10 cellular contexts compared by ENCODE assay signal in genomic region chr10:69684020-69684980, GRCh38. TPM values are rescaled to one million over a fixed set of nuclear protein-coding genes. Genes with fewer than 3 reads are reported as not detected.
DNase-seq lines count a peak whose midpoint lies in the region; ATAC-seq and TF ChIP-seq lines count a peak whose summit lies in the region.
"Had no signal": no experiment of that assay in that cellular context is flagged by ENCODE, and none has a peak within 500 bp of the region (broad histone marks: within the 10 kb centered on the region; RNA-seq: fewer than 3 reads in every experiment).

No MANE protein-coding gene starts in this region.

- H3K27ac ChIP-seq in vagina, result peak overlapping the region; percentile 68

- no peak overlapping the region for H3K4me3 Mint-ChIP-seq in WTC11
- peak overlapping the region; percentile 43 to 66 (median 46) for H3K4me3 Mint-ChIP-seq in nephron
- H3K4me3 Mint-ChIP-seq: dendritic cell treated with granulocyte-macrophage colony-stimulating factor and Interleukin-4, amounts not matched to agents 40 ng/mL and 50 ng/mL, for 4 days; natural killer cell treated with Interleukin-12 subunit alpha and Interleukin-12 subunit beta and Interleukin-15 and Interleukin-18, amount 100 ng/mL, for 72 hours had no signal

- H3K9me3 Mint-ChIP-seq in WTC11 (peaks cover 4% of the 10 kb centered on the region; the same call in 1 of the 2 replicates), nephron (no peaks in the 10 kb centered on the region)
- H3K9me3 Mint-ChIP-seq: dendritic cell treated with granulocyte-macrophage colony-stimulating factor and Interleukin-4, amounts not matched to agents 40 ng/mL and 50 ng/mL, for 4 days; natural killer cell treated with Interleukin-12 subunit alpha and Interleukin-12 subunit beta and Interleukin-15 and Interleukin-18, amount 100 ng/mL, for 72 hours had no signal

- H3K4me1 Mint-ChIP-seq in WTC11 (peaks cover 21% of the 10 kb centered on the region), nephron (peaks cover 67% of the 10 kb centered on the region)

- H3K27me3 ChIP-seq in vagina, result no peaks in the 10 kb centered on the region

- H3K36me3 ChIP-seq in vagina, result no peaks in the 10 kb centered on the region

- TF ChIP-seq POLR2A in vagina (IDR thresholded peaks at IDR 0.05), result no peak

- H3K4me3 ChIP-seq in vagina, result no peak overlapping the region

- TF ChIP-seq CTCF in WTC11 (IDR thresholded peaks at IDR 0.05), result no peak
- no peak for TF ChIP-seq CTCF in nephron (IDR thresholded peaks at IDR 0.05; ENCODE audit: unreplicated experiment in 3 of 3)
- no peak for TF ChIP-seq CTCF in vagina (IDR thresholded peaks at IDR 0.05)

- CTCF ChIA-PET in WTC11 (lab: Charles Lee), result interaction anchor here (0.8 to 3.5 kb wide), 11 partner anchors 11 to 276 kb away, joined by 3 to 22 read pairs (median 4); no protein-coding TSS in a partner anchor

- peak; percentile 62 for ATAC-seq in WTC11
- ATAC-seq in GM21528 (IDR thresholded peaks at IDR 0.05; ENCODE audit: low FRiP score, unreplicated experiment), result no peak
- ATAC-seq: natural killer cell treated with Interleukin-12 subunit alpha and Interleukin-12 subunit beta and Interleukin-15 and Interleukin-18, amount 100 ng/mL, for 72 hours had no signal

- H3K27me3 Mint-ChIP-seq in WTC11 (ENCODE audit: low read depth) (peaks cover 6% of the 10 kb centered on the region), nephron (ENCODE audit: low read depth) (peaks cover 19% of the 10 kb centered on the region)

- DNase-seq in WTC11 (ENCODE audit: low spot score) (no peak), glomerular visceral epithelial cell (ENCODE audit: extremely low spot score) (peak; percentile 6), vagina (ENCODE audit: extremely low spot score in 2 of 2) (no peak), H4 (ENCODE audit: low spot score) (no peak), A172 (ENCODE audit: low spot score) (no peak)
- DNase-seq: NCI-H187 treated with DMSO at 0.1 percent for 48 hours had no signal

- H3K27ac Mint-ChIP-seq in WTC11 (no peak overlapping the region), nephron (peak overlapping the region; percentile 83 to 94 (median 94))
- H3K27ac Mint-ChIP-seq: dendritic cell treated with granulocyte-macrophage colony-stimulating factor and Interleukin-4, amounts not matched to agents 40 ng/mL and 50 ng/mL, for 4 days; natural killer cell treated with Interleukin-12 subunit alpha and Interleukin-12 subunit beta and Interleukin-15 and Interleukin-18, amount 100 ng/mL, for 72 hours had no signal

- H3K4me1 ChIP-seq in vagina, result peaks cover 25% of the 10 kb centered on the region

- intact Hi-C loops in vagina (cut with DNase I), result no loop called here

- H3K36me3 Mint-ChIP-seq in WTC11, result no peaks in the 10 kb centered on the region
- H3K36me3 Mint-ChIP-seq in nephron (ENCODE audit: low read depth), result no peaks in the 10 kb centered on the region
- H3K36me3 Mint-ChIP-seq: natural killer cell treated with Interleukin-12 subunit alpha and Interleukin-12 subunit beta and Interleukin-15 and Interleukin-18, amount 100 ng/mL, for 72 hours had no signal

- POLR2A ChIA-PET in WTC11 (lab: Charles Lee), result no interaction called here

- H3K9me3 ChIP-seq in vagina, result no peaks in the 10 kb centered on the region

TF ChIP-seq in WTC11, 78 proteins besides CTCF, POLR2A, EP300 and RAD21:
- TF ChIP-seq MAX (CRISPR knock-in tag; IDR thresholded peaks at IDR 0.05), result no peak
- TF ChIP-seq FOXK1 (CRISPR knock-in tag; IDR thresholded peaks at IDR 0.05), result no peak

RNA-seq across cellular contexts. Expression of gene FAM241B, which starts 54.3 kb away (rescaled TPM):
- total RNA-seq in WTC11 (2021) (24.4 to 28.9 TPM (median 26.9 TPM) in 3 replicates), vagina (0.98 TPM)
- 1.7 and 3.3 TPM in 2 replicates for total RNA-seq in H4 (2014; rRNA removed; shearing (Covaris generic))
- 7.4 and 10.8 TPM in 2 replicates for total RNA-seq in A172 (2014; rRNA removed; shearing (Covaris generic))
